In the genomic region with DNA sequence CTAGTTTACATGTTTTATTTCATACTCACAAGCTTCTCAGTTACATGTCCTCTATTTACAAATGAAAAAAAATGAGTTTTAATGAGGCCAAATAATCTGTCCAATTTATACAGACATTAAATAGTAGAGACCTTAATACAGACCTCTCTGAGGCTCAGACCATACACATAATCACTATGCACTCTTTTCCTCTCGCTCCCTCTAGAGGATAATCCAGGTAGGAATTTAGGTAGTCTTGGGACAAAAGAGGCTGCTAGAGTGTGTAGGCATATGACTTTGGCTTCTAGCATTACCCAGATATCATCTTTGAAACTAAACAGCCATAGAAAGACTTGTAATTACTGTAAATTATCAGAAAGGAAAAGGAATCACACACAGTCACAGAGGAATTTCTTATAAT, we compare ENCODE assay signal across 8 cellular contexts.
A peak's percentile ranks its signal among the peaks of the same experiment; 100 is the strongest.
DNase-seq lines count a peak whose midpoint lies in the region; ATAC-seq and TF ChIP-seq lines count a peak whose summit lies in the region.

No MANE protein-coding gene starts in this region.

- 0 out of 2 replicates have a peak, but pooled peaks cover 5% of the 10 kb centered on the region for H3K9me3 ChIP-seq in AG04450 (ENCODE audit: control insufficient read depth, insufficient read depth, low read length)

- no peaks in the 10 kb centered on the region for H3K36me3 Mint-ChIP-seq in stimulated activated effector memory CD8-positive, alpha-beta T cell treated with anti-CD3 and anti-CD28 coated beads, Interleukin-12 subunit alpha, Interleukin-12 subunit beta, amount 100 ng/mL, for 72 hours

- no peaks in the 10 kb centered on the region for H3K9me3 Mint-ChIP-seq in stimulated activated effector memory CD8-positive, alpha-beta T cell treated with anti-CD3 and anti-CD28 coated beads, Interleukin-12 subunit alpha, Interleukin-12 subunit beta, amount 100 ng/mL, for 72 hours

- no peak overlapping the region for H3K27ac ChIP-seq in AG04450 (ENCODE audit: low read depth, low read length)

- CTCF ChIA-PET in AG04450 (lab: Charles Lee) = no interaction called here

- no peak overlapping the region for H3K4me3 Mint-ChIP-seq in stimulated activated effector memory CD8-positive, alpha-beta T cell treated with anti-CD3 and anti-CD28 coated beads, Interleukin-12 subunit alpha, Interleukin-12 subunit beta, amount 100 ng/mL, for 72 hours

- H3K4me3 ChIP-seq in AG04450 (ENCODE audit: low read depth, low read length) = no peak overlapping the region

- no peak for DNase-seq in AG04450 (ENCODE audit: low read depth, low spot score)
- peak; percentile 62 for DNase-seq in H4 (ENCODE audit: low spot score)
- DNase-seq in SHP77 (lab: John Stamatoyannopoulos, UW) = peak; percentile 8 to 12
- DNase-seq in glomerular visceral epithelial cell (ENCODE audit: extremely low spot score) = peak; percentile 53
- no peak for DNase-seq in activated CD4-positive, alpha-beta T cell treated with anti-CD3 and anti-CD28 coated beads, Interleukin-2, amount 50 U/mL, for 48 hours
- no peak for DNase-seq in stimulated activated effector memory CD8-positive, alpha-beta T cell treated with anti-CD3 and anti-CD28 coated beads, Interleukin-12 subunit alpha, Interleukin-12 subunit beta, amount 100 ng/mL, for 72 hours (ENCODE audit: low spot score in 2 of 2)

- ATAC-seq in GM19351 (IDR thresholded peaks at IDR 0.05; ENCODE audit: unreplicated experiment) (no peak), HG03135 (IDR thresholded peaks at IDR 0.05; ENCODE audit: unreplicated experiment) (no peak)
- ATAC-seq in stimulated activated effector memory CD8-positive, alpha-beta T cell treated with anti-CD3 and anti-CD28 coated beads, Interleukin-12 subunit alpha, Interleukin-12 subunit beta, amount 100 ng/mL, for 72 hours = no peak

- no peaks in the 10 kb centered on the region for H3K4me1 Mint-ChIP-seq in stimulated activated effector memory CD8-positive, alpha-beta T cell treated with anti-CD3 and anti-CD28 coated beads, Interleukin-12 subunit alpha, Interleukin-12 subunit beta, amount 100 ng/mL, for 72 hours

- H3K27ac Mint-ChIP-seq in stimulated activated effector memory CD8-positive, alpha-beta T cell treated with anti-CD3 and anti-CD28 coated beads, Interleukin-12 subunit alpha, Interleukin-12 subunit beta, amount 100 ng/mL, for 72 hours = no peak overlapping the region

- H3K27me3 ChIP-seq in AG04450 (ENCODE audit: control insufficient read depth, insufficient read depth, low read length) = no peaks in the 10 kb centered on the region

- peak; percentile 42 for TF ChIP-seq CTCF in AG04450 (IDR thresholded peaks at IDR 0.05; ENCODE audit: low read depth, low read length)

- POLR2A ChIA-PET in AG04450 (lab: Yijun Ruan, JAX) = no interaction called here

Comparison
In these comparisons a context has a peak if more than half of its experiments do, and no peak if none do; other contexts are left out.
1. DNase-seq: peak in H4 (single experiment), SHP77 (2 of 2) and glomerular visceral epithelial cell (single experiment); none in AG04450 (single experiment), activated CD4-positive, alpha-beta T cell treated with anti-CD3 and anti-CD28 coated beads, Interleukin-2, amount 50 U/mL, for 48 hours (0 of 2) and stimulated activated effector memory CD8-positive, alpha-beta T cell treated with anti-CD3 and anti-CD28 coated beads, Interleukin-12 subunit alpha, Interleukin-12 subunit beta, amount 100 ng/mL, for 72 hours (0 of 2).